Comparison of ENCODE assay signal across 34 cellular contexts in genomic region chr1:220317161-220317560, GRCh38.
"Had no signal": no experiment of that assay in that cellular context is flagged by ENCODE, and none has a peak within 500 bp of the region (broad histone marks: within the 10 kb centered on the region; RNA-seq: fewer than 3 reads in every experiment).

No MANE protein-coding gene starts in this region.

- H3K9ac ChIP-seq: KMS-11 had no signal

- H3K27me3 ChIP-seq: MG63 had no signal

- H3K9me3 ChIP-seq: MG63 had no signal

- H3K36me3 ChIP-seq: MG63 had no signal

- H3K4me3 ChIP-seq: MG63 had no signal

- H3K4me2 ChIP-seq: KMS-11 had no signal

- H3K27ac ChIP-seq: KMS-11 had no signal

- DNase-seq: Karpas-422, Kasumi-1, MG63, MM.1S, MV-4-11, NCI-H1048, NCI-H1092, NCI-H1092 treated with DMSO at 0.1 percent for 48 hours, NCI-H1105, NCI-H1105 treated with DMSO at 0.1 percent for 48 hours, NCI-H1417, NCI-H1417 treated with DMSO at 0.1 percent for 48 hours, NCI-H1436, NCI-H1436 treated with DMSO at 0.1 percent for 48 hours, NCI-H146, NCI-H1694, NCI-H1694 treated with DMSO at 0.1 percent for 48 hours, NCI-H187, NCI-H187 treated with DMSO at 0.1 percent for 48 hours, NCI-H1930, NCI-H2029, NCI-H2029 treated with DMSO at 0.1 percent for 48 hours, NCI-H2081, NCI-H2081 treated with DMSO at 0.1 percent for 48 hours, NCI-H2107, NCI-H2171, NCI-H2171 treated with DMSO at 0.1 percent for 48 hours, NCI-H2227 treated with DMSO at 0.1 percent for 48 hours, NCI-H226, NCI-H345, NCI-H446, NCI-H446 treated with DMSO at 0.1 percent for 48 hours, NCI-H510A had no signal
